In the genomic region with DNA sequence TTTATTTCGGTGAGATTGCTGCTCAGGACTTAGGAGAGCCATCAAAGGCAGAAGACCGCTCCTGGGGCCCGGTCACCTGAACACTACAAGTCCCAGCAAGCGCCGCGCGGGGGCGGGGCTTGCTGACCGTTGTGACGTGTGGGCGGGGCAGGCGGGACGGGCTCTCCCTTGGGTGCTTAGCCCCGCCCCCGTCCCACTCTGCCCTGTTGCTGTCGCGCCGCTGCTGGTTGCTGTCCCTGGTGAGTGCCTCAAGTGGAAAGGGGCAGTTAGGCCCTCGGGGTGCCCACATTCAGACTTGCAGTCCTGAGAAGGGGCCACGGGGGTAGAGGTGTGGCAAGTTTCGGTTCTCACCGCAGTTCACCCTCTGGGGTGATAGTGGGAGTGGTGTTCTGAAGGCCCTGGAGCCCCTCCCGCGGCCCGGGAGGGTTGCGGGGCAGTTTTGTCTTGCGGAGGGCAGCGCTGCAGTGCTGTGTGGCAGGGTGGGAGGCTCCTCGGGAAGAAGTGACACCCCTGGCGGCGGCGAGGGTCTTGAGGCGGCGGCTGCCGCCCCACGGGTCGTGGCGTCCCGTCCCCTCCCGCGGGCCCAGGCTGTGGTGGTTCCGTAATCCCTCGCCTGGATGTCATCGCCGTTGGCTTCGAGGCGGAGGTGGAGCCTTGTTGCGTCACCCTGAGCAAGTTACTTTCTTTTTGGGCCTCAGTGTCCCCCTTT, we compare ENCODE assay signal across 8 cellular contexts. TPM values are rescaled to one million over a fixed set of nuclear protein-coding genes. Genes with fewer than 3 reads are reported as not detected.
DNase-seq lines count a peak whose midpoint lies in the region; ATAC-seq, FAIRE-seq and TF ChIP-seq lines count a peak whose summit lies in the region.

A gene with protein sequence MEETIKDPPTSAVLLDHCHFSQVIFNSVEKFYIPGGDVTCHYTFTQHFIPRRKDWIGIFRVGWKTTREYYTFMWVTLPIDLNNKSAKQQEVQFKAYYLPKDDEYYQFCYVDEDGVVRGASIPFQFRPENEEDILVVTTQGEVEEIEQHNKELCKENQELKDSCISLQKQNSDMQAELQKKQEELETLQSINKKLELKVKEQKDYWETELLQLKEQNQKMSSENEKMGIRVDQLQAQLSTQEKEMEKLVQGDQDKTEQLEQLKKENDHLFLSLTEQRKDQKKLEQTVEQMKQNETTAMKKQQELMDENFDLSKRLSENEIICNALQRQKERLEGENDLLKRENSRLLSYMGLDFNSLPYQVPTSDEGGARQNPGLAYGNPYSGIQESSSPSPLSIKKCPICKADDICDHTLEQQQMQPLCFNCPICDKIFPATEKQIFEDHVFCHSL (plus strand): TSS at position 196 of the 709 bp plus-strand sequence. CDS start 10,673 bp downstream, outside the sequence.

- peaks cover 8% of the 10 kb centered on the region for H3K27me3 Mint-ChIP-seq in IgD-negative memory B cell

- dilution Hi-C loops in endothelial cell of umbilical vein (cut with MboI; ENCODE audit: extremely low pct_ligation_motif_present, low sequenced_read_pairs) = no loop called here

- no peaks in the 10 kb centered on the region for H3K9me3 Mint-ChIP-seq in IgD-negative memory B cell

- FAIRE-seq in endothelial cell of umbilical vein (lab: Jason Lieb, UNC) = peak; percentile 93

- H3K4me3 Mint-ChIP-seq in IgD-negative memory B cell = peak within 1 kb of the TSS; percentile 94 to 100 (median 98)

- H3K4me1 ChIP-seq in endothelial cell of umbilical vein (ENCODE audit: control insufficient read depth, extremely low read depth, insufficient read depth, low read length) (peaks cover 2% of the 10 kb centered on the region), mononuclear cell (ENCODE audit: insufficient read depth, low read length) (peaks cover 46% of the 10 kb centered on the region)

- H3K79me2 ChIP-seq in endothelial cell of umbilical vein (ENCODE audit: control insufficient read depth, insufficient read depth, low read length) = peaks cover 5% of the 10 kb centered on the region

- no peaks in the 10 kb centered on the region for H3K27me3 ChIP-seq in endothelial cell of umbilical vein (ENCODE audit: control insufficient read depth in 2 of 2, insufficient read depth in 2 of 2, low read length in 2 of 2)
- H3K27me3 ChIP-seq in mononuclear cell (ENCODE audit: insufficient read depth, low read length) = no peaks in the 10 kb centered on the region

- TSS peak; percentile 52 for BruUV-seq in endothelial cell of umbilical vein (replicated peaks; lab: Mats Ljungman, UMichigan)

- H3K4me2 ChIP-seq in endothelial cell of umbilical vein (ENCODE audit: insufficient read depth, low read length) = peak within 1 kb of the TSS; percentile 70

- no peak for TF ChIP-seq CTCF in endothelial cell of umbilical vein (IDR thresholded peaks at IDR 0.05; ENCODE audit: extremely low read depth in 1 of 2, insufficient read depth in 1 of 2, low read depth in 1 of 2, low read length in 2 of 2)

- H3K27ac Mint-ChIP-seq in IgD-negative memory B cell = peak within 1 kb of the TSS; percentile 92 to 100 (median 98)

- no peaks in the 10 kb centered on the region for H3K36me3 ChIP-seq in endothelial cell of umbilical vein (ENCODE audit: control insufficient read depth in 2 of 2, extremely low read depth in 1 of 2, insufficient read depth in 2 of 2, low read length in 2 of 2)

- DNase-seq in DMS 273 treated with DMSO at 0.1 percent for 48 hours (lab: John Stamatoyannopoulos, UW) = peak; percentile 49
- peak; percentile 97 for DNase-seq in OCI-M1 (lab: John Stamatoyannopoulos, UW)
- DNase-seq in activated T-cell treated with anti-CD3 and anti-CD28 coated beads for 1 hour (ENCODE audit: low read depth) = peak; percentile 84
- DNase-seq in endothelial cell of umbilical vein (ENCODE audit: low read depth, low spot score) = peak; percentile 93
- DNase-seq in stimulated activated CD8-positive, alpha-beta memory T cell treated with anti-CD3 and anti-CD28 coated beads, Interleukin-4, amount 100 ng/mL, for 1 hour (ENCODE audit: low read depth in 2 of 2, low spot score in 1 of 2) = peak; percentile 67 to 73

- H3K9me1 ChIP-seq in endothelial cell of umbilical vein (replicated peaks; ENCODE audit: control insufficient read depth, extremely low read depth, insufficient read depth, low read length) = no peaks in the 10 kb centered on the region

- intact Hi-C loops in endothelial cell of umbilical vein (cut with micrococcal nuclease) = no loop called here

- H4K20me1 ChIP-seq in endothelial cell of umbilical vein (replicated peaks; ENCODE audit: control insufficient read depth, extremely low read depth, insufficient read depth, low read length) = no peaks in the 10 kb centered on the region

- CTCF ChIA-PET in endothelial cell of umbilical vein (lab: Charles Lee) = interaction anchor here (0.8 to 1.4 kb wide), 6 partner anchors 10 to 54 kb away, joined by 3 to 12 read pairs (median 4); a partner anchor contains a TSS

- peak within 1 kb of the TSS; percentile 83 for H2AFZ ChIP-seq in endothelial cell of umbilical vein (ENCODE audit: low read depth, low read length)

- peak within 1 kb of the TSS; percentile 76 for H3K9ac ChIP-seq in endothelial cell of umbilical vein (replicated peaks; ENCODE audit: extremely low read depth, insufficient read depth, low read length)

- H3K36me3 Mint-ChIP-seq in IgD-negative memory B cell = no peaks in the 10 kb centered on the region

- ATAC-seq in GM21526 (IDR thresholded peaks at IDR 0.05; ENCODE audit: low FRiP score, unreplicated experiment) = peak; percentile 68

- H3K4me1 Mint-ChIP-seq in IgD-negative memory B cell = peaks cover 18 to 29% (median 25%) of the 10 kb centered on the region in 3 donors

- POLR2A ChIA-PET in endothelial cell of umbilical vein (lab: Charles Lee) = no interaction called here

- peak within 1 kb of the TSS; percentile 66 to 98 (median 74) for H3K4me3 ChIP-seq in endothelial cell of umbilical vein (replicated peaks in 1 of 3; ENCODE audit: insufficient read depth in 1 of 3, low read depth in 1 of 3, low read length in 3 of 3)
- H3K4me3 ChIP-seq in mononuclear cell (ENCODE audit: low read length) = peak within 1 kb of the TSS; percentile 95

- TF ChIP-seq POLR2A in endothelial cell of umbilical vein (IDR thresholded peaks at IDR 0.05; ENCODE audit: low read depth, low read length) = peak; percentile 40

- peak within 1 kb of the TSS; percentile 59 for H3K27ac ChIP-seq in endothelial cell of umbilical vein (ENCODE audit: insufficient read depth, low read depth, low read length)

- H3K9me3 ChIP-seq in endothelial cell of umbilical vein (replicated peaks; ENCODE audit: control insufficient read depth, insufficient read depth, low read length) (no peaks in the 10 kb centered on the region), mononuclear cell (ENCODE audit: low read depth, low read length) (no peaks in the 10 kb centered on the region)

TF ChIP-seq in endothelial cell of umbilical vein, 7 proteins besides CTCF, POLR2A, EP300 and RAD21:
- TF ChIP-seq JUN (IDR thresholded peaks at IDR 0.05; ENCODE audit: borderline replicate concordance, insufficient read depth, insufficient read length, low read depth) (no peak), FOS (IDR thresholded peaks at IDR 0.05; ENCODE audit: borderline replicate concordance, insufficient read depth, low read length) (no peak), EZH2 (IDR thresholded peaks at IDR 0.05; ENCODE audit: borderline replicate concordance, low read depth, low read length, severe bottlenecking) (no peak), POLR2AphosphoS5 (IDR thresholded peaks at IDR 0.05; ENCODE audit: insufficient read depth, low read depth, low read length) (no peak), GATA2 (IDR thresholded peaks at IDR 0.05; ENCODE audit: insufficient read depth, insufficient read length, low read depth, low read length) (no peak), MYC (IDR thresholded peaks at IDR 0.05; ENCODE audit: low read depth, low read length) (no peak)
- TF ChIP-seq, protein P1, sequence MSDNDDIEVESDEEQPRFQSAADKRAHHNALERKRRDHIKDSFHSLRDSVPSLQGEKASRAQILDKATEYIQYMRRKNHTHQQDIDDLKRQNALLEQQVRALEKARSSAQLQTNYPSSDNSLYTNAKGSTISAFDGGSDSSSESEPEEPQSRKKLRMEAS (IDR thresholded peaks at IDR 0.05; ENCODE audit: insufficient read depth, insufficient read length) = no peak
TF ChIP-seq in endothelial cell of umbilical vein: peak in this region for 0.

RNA-seq across cellular contexts. Expression of the gene that starts here (rescaled TPM):
- polyA plus RNA-seq in IgD-negative memory B cell (138 TPM), endothelial cell of umbilical vein (20.6 and 22.0 TPM in 2 replicates)
- total RNA-seq in endothelial cell of umbilical vein (52.1 and 64.9 TPM in 2 replicates), mononuclear cell (136 TPM)
- 27.5 and 28.6 TPM in 2 replicates for polyA plus RNA-seq in endothelial cell of umbilical vein (2011; cell fraction: cytosol; rRNA removed)
- 41.7 and 53.4 TPM in 2 replicates for polyA plus RNA-seq in endothelial cell of umbilical vein (2011; cell fraction: nucleus; rRNA removed)
- polyA plus RNA-seq in endothelial cell of umbilical vein (2012) = 70.8 and 79.8 TPM in 2 replicates
- 83.3 and 99.1 TPM in 2 replicates for polyA minus RNA-seq in endothelial cell of umbilical vein
- 16.2 TPM for polyA minus RNA-seq in endothelial cell of umbilical vein (2011; cell fraction: cytosol; rRNA and poly(A)+ RNA removed)
- polyA minus RNA-seq in endothelial cell of umbilical vein (2011; cell fraction: nucleus; rRNA and poly(A)+ RNA removed) = 26.9 and 52.9 TPM in 2 replicates

Comparison
In these comparisons a context has a peak if more than half of its experiments do, and no peak if none do; other contexts are left out.
1. Peak in every context shown above with its lines: DNase-seq, ATAC-seq, H3K4me3 ChIP-seq and H3K27ac ChIP-seq.